8 cellular contexts compared by ENCODE assay signal in the genomic region with DNA sequence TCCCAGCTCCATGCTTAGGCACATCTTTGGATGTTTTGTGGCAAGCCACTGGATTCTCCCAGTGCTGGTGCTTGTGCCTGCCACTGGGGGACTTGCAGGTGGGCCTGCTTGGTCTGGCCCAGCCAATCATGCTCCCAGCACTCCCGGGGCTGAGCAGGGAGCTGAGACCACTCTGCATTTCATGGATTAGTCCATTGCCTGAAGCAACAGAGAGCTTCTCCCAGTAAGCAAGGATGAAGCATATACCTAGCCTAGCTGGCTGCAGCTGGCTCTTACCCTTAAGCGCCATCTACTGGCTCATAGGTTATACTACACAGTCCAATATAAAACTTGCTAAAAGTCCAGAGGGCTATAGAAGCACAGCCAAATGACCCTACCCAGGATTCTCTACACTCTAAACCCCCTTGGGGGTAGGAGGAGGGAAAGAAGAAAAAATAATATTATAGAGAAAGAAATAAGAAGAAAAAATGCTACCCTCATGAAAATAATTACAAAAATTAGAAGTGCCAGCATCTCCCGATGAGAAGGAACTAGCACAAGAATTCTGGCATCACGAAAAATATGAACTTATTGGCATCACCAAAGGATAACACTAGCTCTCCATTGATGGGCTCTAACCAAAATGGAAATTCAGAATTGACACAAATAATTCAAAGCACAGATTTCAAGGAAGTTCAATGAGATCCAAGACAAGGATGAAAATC.
DNase-seq lines count a peak whose midpoint lies in the region; ATAC-seq and TF ChIP-seq lines count a peak whose summit lies in the region.

No MANE protein-coding gene starts in this region.

- no peak overlapping the region for H3K27ac Mint-ChIP-seq in CD8-positive, alpha-beta T cell

- H3K4me3 ChIP-seq in CD8-positive, alpha-beta T cell (ENCODE audit: low read depth, low read length), result no peak overlapping the region
- H3K4me3 ChIP-seq in body of pancreas (no peak overlapping the region), liver (ENCODE audit: low read depth in 1 of 3, low read length in 3 of 3) (no peak overlapping the region)

- H3K4me1 Mint-ChIP-seq in CD8-positive, alpha-beta T cell (ENCODE audit: low read depth), result no peaks in the 10 kb centered on the region

- POLR2A ChIA-PET in CD8-positive, alpha-beta T cell (lab: Charles Lee), result no interaction called here

- peaks cover 32% of the 10 kb centered on the region for H3K9me3 Mint-ChIP-seq in CD8-positive, alpha-beta T cell

- peak; percentile 21 for TF ChIP-seq CTCF in CD8-positive, alpha-beta T cell (IDR thresholded peaks at IDR 0.05)
- TF ChIP-seq CTCF in body of pancreas (IDR thresholded peaks at IDR 0.05), result peak in 6 of 7 experiments; percentile 27 to 50 (median 40)
- peak; percentile 53 for TF ChIP-seq CTCF in liver (IDR thresholded peaks at IDR 0.05; ENCODE audit: low read depth, low read length, missing input control)

- no peaks in the 10 kb centered on the region for H3K27me3 Mint-ChIP-seq in CD8-positive, alpha-beta T cell (ENCODE audit: low read depth)

- TF ChIP-seq POLR2A in body of pancreas (IDR thresholded peaks at IDR 0.05), result no peak

- H3K36me3 ChIP-seq in CD8-positive, alpha-beta T cell (ENCODE audit: insufficient read depth, low read length), result no peaks in the 10 kb centered on the region
- H3K36me3 ChIP-seq in body of pancreas (replicated peaks in 1 of 2; ENCODE audit: insufficient read depth in 1 of 2, low read depth in 2 of 2), result no peaks in the 10 kb centered on the region
- no peaks in the 10 kb centered on the region for H3K36me3 ChIP-seq in liver (ENCODE audit: control insufficient read depth in 4 of 4, insufficient read depth in 3 of 4, low read depth in 1 of 4, low read length in 3 of 4)

- no peaks in the 10 kb centered on the region for H3K9me3 ChIP-seq in CD8-positive, alpha-beta T cell (ENCODE audit: low read length)
- peaks cover 0 to 9% (median 0%) of the 10 kb centered on the region in 3 donors for H3K9me3 ChIP-seq in body of pancreas
- H3K9me3 ChIP-seq in liver (ENCODE audit: control insufficient read depth in 4 of 4, low read length in 3 of 4), result peaks cover 0 to 3% (median 0%) of the 10 kb centered on the region in 4 donors

- DNase-seq in CD8-positive, alpha-beta T cell, result no peak
- peak; percentile 34 for DNase-seq in NCI-H510A treated with DMSO at 0.1 percent for 48 hours (lab: John Stamatoyannopoulos, UW)
- DNase-seq in body of pancreas, result peak in 1 of 4 donors; percentile 20
- DNase-seq in activated T-cell treated with anti-CD3 and anti-CD28 coated beads, Interleukin-2, amount 50 U/mL, for 1 hour, result no peak
- no peak for DNase-seq in sciatic nerve (ENCODE audit: low spot score)

- peak; percentile 72 to 78 for TF ChIP-seq RAD21 in liver (IDR thresholded peaks at IDR 0.05)

- H3K4me1 ChIP-seq in CD8-positive, alpha-beta T cell (ENCODE audit: insufficient read depth, low read length), result no peaks in the 10 kb centered on the region
- H3K4me1 ChIP-seq in body of pancreas (no peaks in the 10 kb centered on the region), liver (ENCODE audit: control insufficient read depth in 4 of 4, insufficient read depth in 4 of 4, low read length in 3 of 4) (no peaks in the 10 kb centered on the region)

- intact Hi-C loops in CD8-positive, alpha-beta T cell (cut with DNase I, micrococcal nuclease), result no loop called here
- intact Hi-C loops in body of pancreas (cut with DNase I) (no loop called here), sciatic nerve (cut with DNase I) (no loop called here)

- CTCF ChIA-PET in CD8-positive, alpha-beta T cell (lab: Charles Lee), result interaction anchor here (0.9 kb wide), 1 partner anchor 31 kb away, joined by 3 read pairs; no protein-coding TSS in a partner anchor

- no peaks in the 10 kb centered on the region for H3K27me3 ChIP-seq in CD8-positive, alpha-beta T cell (ENCODE audit: insufficient read depth, low read length)
- no peaks in the 10 kb centered on the region for H3K27me3 ChIP-seq in body of pancreas
- no peaks in the 10 kb centered on the region for H3K27me3 ChIP-seq in liver (ENCODE audit: control insufficient read depth in 4 of 4, insufficient read depth in 4 of 4, low read length in 3 of 4)

- no peak overlapping the region for H3K27ac ChIP-seq in CD8-positive, alpha-beta T cell (ENCODE audit: low read depth, low read length)
- H3K27ac ChIP-seq in body of pancreas (no peak overlapping the region), liver (ENCODE audit: low read depth in 1 of 2, low read length in 2 of 2) (no peak overlapping the region)

- 48% methylated on average over 4 of the region's 4 CpGs for WGBS in body of pancreas, 2 donors
- 54% methylated on average over 4 of the region's 4 CpGs for WGBS in liver

- no peak overlapping the region for H3K9ac ChIP-seq in liver (ENCODE audit: low read depth in 1 of 2, low read length in 2 of 2)

- no peak for ATAC-seq in CD8-positive, alpha-beta T cell
- ATAC-seq in GM18909 (IDR thresholded peaks at IDR 0.05; ENCODE audit: poor library complexity, unreplicated experiment) (peak; percentile 95), HG03139 (IDR thresholded peaks at IDR 0.05; ENCODE audit: unreplicated experiment) (peak; percentile 86), body of pancreas (no peak), sciatic nerve (no peak)

- H3K36me3 Mint-ChIP-seq in CD8-positive, alpha-beta T cell, result no peaks in the 10 kb centered on the region

- no peak overlapping the region for H3K4me3 Mint-ChIP-seq in CD8-positive, alpha-beta T cell

TF ChIP-seq in liver, 16 proteins besides CTCF, POLR2A, EP300 and RAD21:
- no peak for TF ChIP-seq FOXA2 (IDR thresholded peaks at IDR 0.05)
- no peak for TF ChIP-seq NR2F2 (IDR thresholded peaks at IDR 0.05)
- TF ChIP-seq, protein P1, sequence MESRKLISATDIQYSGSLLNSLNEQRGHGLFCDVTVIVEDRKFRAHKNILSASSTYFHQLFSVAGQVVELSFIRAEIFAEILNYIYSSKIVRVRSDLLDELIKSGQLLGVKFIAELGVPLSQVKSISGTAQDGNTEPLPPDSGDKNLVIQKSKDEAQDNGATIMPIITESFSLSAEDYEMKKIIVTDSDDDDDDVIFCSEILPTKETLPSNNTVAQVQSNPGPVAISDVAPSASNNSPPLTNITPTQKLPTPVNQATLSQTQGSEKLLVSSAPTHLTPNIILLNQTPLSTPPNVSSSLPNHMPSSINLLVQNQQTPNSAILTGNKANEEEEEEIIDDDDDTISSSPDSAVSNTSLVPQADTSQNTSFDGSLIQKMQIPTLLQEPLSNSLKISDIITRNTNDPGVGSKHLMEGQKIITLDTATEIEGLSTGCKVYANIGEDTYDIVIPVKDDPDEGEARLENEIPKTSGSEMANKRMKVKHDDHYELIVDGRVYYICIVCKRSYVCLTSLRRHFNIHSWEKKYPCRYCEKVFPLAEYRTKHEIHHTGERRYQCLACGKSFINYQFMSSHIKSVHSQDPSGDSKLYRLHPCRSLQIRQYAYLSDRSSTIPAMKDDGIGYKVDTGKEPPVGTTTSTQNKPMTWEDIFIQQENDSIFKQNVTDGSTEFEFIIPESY (IDR thresholded peaks at IDR 0.05), result no peak
- TF ChIP-seq, protein P2, sequence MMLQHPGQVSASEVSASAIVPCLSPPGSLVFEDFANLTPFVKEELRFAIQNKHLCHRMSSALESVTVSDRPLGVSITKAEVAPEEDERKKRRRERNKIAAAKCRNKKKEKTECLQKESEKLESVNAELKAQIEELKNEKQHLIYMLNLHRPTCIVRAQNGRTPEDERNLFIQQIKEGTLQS (IDR thresholded peaks at IDR 0.05), result no peak
- no peak for TF ChIP-seq HNF4A (conservative IDR thresholded peaks at IDR 0.05)
- TF ChIP-seq, protein P3, sequence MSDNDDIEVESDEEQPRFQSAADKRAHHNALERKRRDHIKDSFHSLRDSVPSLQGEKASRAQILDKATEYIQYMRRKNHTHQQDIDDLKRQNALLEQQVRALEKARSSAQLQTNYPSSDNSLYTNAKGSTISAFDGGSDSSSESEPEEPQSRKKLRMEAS (IDR thresholded peaks at IDR 0.05), result no peak
- no peak for TF ChIP-seq YY1 (IDR thresholded peaks at IDR 0.05)
- no peak for TF ChIP-seq GABPA (IDR thresholded peaks at IDR 0.05 in 1 of 2, conservative IDR thresholded peaks at IDR 0.05 in 1 of 2)
- TF ChIP-seq SP1 (IDR thresholded peaks at IDR 0.05), result no peak
- TF ChIP-seq, protein P4, sequence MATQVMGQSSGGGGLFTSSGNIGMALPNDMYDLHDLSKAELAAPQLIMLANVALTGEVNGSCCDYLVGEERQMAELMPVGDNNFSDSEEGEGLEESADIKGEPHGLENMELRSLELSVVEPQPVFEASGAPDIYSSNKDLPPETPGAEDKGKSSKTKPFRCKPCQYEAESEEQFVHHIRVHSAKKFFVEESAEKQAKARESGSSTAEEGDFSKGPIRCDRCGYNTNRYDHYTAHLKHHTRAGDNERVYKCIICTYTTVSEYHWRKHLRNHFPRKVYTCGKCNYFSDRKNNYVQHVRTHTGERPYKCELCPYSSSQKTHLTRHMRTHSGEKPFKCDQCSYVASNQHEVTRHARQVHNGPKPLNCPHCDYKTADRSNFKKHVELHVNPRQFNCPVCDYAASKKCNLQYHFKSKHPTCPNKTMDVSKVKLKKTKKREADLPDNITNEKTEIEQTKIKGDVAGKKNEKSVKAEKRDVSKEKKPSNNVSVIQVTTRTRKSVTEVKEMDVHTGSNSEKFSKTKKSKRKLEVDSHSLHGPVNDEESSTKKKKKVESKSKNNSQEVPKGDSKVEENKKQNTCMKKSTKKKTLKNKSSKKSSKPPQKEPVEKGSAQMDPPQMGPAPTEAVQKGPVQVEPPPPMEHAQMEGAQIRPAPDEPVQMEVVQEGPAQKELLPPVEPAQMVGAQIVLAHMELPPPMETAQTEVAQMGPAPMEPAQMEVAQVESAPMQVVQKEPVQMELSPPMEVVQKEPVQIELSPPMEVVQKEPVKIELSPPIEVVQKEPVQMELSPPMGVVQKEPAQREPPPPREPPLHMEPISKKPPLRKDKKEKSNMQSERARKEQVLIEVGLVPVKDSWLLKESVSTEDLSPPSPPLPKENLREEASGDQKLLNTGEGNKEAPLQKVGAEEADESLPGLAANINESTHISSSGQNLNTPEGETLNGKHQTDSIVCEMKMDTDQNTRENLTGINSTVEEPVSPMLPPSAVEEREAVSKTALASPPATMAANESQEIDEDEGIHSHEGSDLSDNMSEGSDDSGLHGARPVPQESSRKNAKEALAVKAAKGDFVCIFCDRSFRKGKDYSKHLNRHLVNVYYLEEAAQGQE (IDR thresholded peaks at IDR 0.05), result no peak

Comparison
In these comparisons a context has a peak if more than half of its experiments do, and no peak if none do; other contexts are left out.
1. ATAC-seq: peak in GM18909 (single experiment) and HG03139 (single experiment); none in CD8-positive, alpha-beta T cell (single experiment), body of pancreas (single experiment) and sciatic nerve (single experiment).
2. Peak in every context shown above with its lines, with median percentiles within 50 percentile points of each other: CTCF ChIP-seq.